Comparison of ENCODE assay signal across 1 cellular context in genomic region chr12:81209001-81209400, GRCh38.
TF ChIP-seq lines count a peak whose summit lies in the region.

No MANE protein-coding gene starts in this region.

TF ChIP-seq in SK-N-SH, 30 proteins besides CTCF, POLR2A, EP300 and RAD21 (continued from another document):
- TF ChIP-seq, protein P1, sequence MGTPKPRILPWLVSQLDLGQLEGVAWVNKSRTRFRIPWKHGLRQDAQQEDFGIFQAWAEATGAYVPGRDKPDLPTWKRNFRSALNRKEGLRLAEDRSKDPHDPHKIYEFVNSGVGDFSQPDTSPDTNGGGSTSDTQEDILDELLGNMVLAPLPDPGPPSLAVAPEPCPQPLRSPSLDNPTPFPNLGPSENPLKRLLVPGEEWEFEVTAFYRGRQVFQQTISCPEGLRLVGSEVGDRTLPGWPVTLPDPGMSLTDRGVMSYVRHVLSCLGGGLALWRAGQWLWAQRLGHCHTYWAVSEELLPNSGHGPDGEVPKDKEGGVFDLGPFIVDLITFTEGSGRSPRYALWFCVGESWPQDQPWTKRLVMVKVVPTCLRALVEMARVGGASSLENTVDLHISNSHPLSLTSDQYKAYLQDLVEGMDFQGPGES (IDR thresholded peaks at IDR 0.05; ENCODE audit: low read depth, low read length) = no peak
- TF ChIP-seq USF2 (IDR thresholded peaks at IDR 0.05; ENCODE audit: borderline replicate concordance, low read depth, low read length) = no peak
TF ChIP-seq in SK-N-SH: peak in this region for 0.
